27 cellular contexts compared by ENCODE assay signal in the genomic region with DNA sequence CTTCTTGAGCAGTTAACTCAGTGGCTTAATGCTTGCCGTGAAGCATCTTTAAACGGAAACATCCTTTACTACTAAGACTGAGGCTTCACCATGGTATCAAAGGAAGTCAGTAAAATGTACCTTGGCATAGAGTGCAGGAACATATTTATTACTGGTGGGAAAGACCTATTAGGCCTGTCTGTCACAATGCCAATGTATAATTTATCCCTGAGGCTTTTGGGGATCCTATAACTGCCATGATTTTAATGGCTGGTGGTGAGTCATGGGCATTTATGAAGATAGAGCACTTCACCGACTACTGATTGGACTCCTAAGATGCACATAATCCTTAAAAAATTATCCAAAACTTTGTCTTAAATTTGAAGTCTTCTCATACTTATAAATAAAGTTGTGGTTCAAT.
"Had no signal": no experiment of that assay in that cellular context is flagged by ENCODE, and none has a peak within 500 bp of the region (broad histone marks: within the 10 kb centered on the region; RNA-seq: fewer than 3 reads in every experiment).

No MANE protein-coding gene starts in this region.

- H3K4me3 ChIP-seq: adrenal gland, body of pancreas, colonic mucosa, esophagus squamous epithelium, heart left ventricle had no signal

- H3K4me1 ChIP-seq: adrenal gland, body of pancreas, colonic mucosa had no signal

- H3K27ac ChIP-seq: adrenal gland, body of pancreas, colonic mucosa, epithelial cell of prostate, esophagus squamous epithelium, heart left ventricle had no signal

- DNase-seq: activated CD4-positive, alpha-beta memory T cell treated with anti-CD3 and anti-CD28 coated beads for 36 hours; activated CD4-positive, alpha-beta T cell treated with anti-CD3 and anti-CD28 coated beads for 36 hours; activated CD4-positive, alpha-beta T cell treated with anti-CD3 and anti-CD28 coated beads, Interleukin-2, amount 10 ng/mL, durations not matched to agents 24 days and 14 days; activated CD4-positive, CD25-positive, alpha-beta regulatory T cell; activated CD4-positive, CD25-positive, alpha-beta regulatory T cell treated with anti-CD3 and anti-CD28 coated beads, Interleukin-2, amount 50 U/mL, for 72 hours; activated CD8-positive, alpha-beta memory T cell treated with anti-CD3 and anti-CD28 coated beads, Interleukin-2, amount 10 ng/mL, durations not matched to agents 7 days and 5 days; activated CD8-positive, alpha-beta memory T cell treated with anti-CD3 and anti-CD28 coated beads, Interleukin-2, amount 50 U/mL, for 4 hours; activated CD8-positive, alpha-beta T cell treated with anti-CD3 and anti-CD28 coated beads, Interleukin-2, amount 10 ng/mL, durations not matched to agents 7 days and 5 days; activated effector memory CD4-positive, alpha-beta T cell treated with anti-CD3 and anti-CD28 coated beads, Interleukin-2, amount 50 U/mL, for 16 hours; activated naive CD4-positive, alpha-beta T cell treated with anti-CD3 and anti-CD28 coated beads for 36 hours; activated naive CD8-positive, alpha-beta T cell treated with anti-CD3 and anti-CD28 coated beads for 36 hours; activated naive CD8-positive, alpha-beta T cell treated with anti-CD3 and anti-CD28 coated beads, Interleukin-2, amount 50 U/mL, for 24 hours; activated T-cell treated with anti-CD3 and anti-CD28 coated beads, Interleukin-2, amount 50 U/mL, for 1 hour; activated T-cell treated with anti-CD3 and anti-CD28 coated beads, Interleukin-2, amount 50 U/mL, for 48 hours; adrenal gland; amygdala; aorta; body of pancreas; central memory CD4-positive, alpha-beta T cell; cerebellar nuclear complex; colonic mucosa; effector CD8-positive, alpha-beta T cell; esophagus squamous epithelium; glutamatergic neuron; heart left ventricle; hypothalamus had no signal

- H3K9me3 ChIP-seq: adrenal gland, body of pancreas, colonic mucosa, esophagus squamous epithelium, heart left ventricle had no signal

- H3K36me3 ChIP-seq: adrenal gland, colonic mucosa, esophagus squamous epithelium, heart left ventricle had no signal

- ATAC-seq: activated CD4-positive, alpha-beta T cell treated with anti-CD3 and anti-CD28 coated beads for 36 hours; activated CD8-positive, alpha-beta memory T cell treated with anti-CD3 and anti-CD28 coated beads, Interleukin-2, amount 10 ng/mL, durations not matched to agents 7 days and 5 days; activated CD8-positive, alpha-beta T cell treated with anti-CD3 and anti-CD28 coated beads, Interleukin-2, amount 10 ng/mL, durations not matched to agents 7 days and 5 days; activated naive CD8-positive, alpha-beta T cell treated with anti-CD3 and anti-CD28 coated beads, Interleukin-2, amount 50 U/mL, for 24 hours; body of pancreas; heart left ventricle had no signal

- H3K27me3 ChIP-seq: adrenal gland, body of pancreas, colonic mucosa, esophagus squamous epithelium, heart left ventricle had no signal
